Comparison of ENCODE assay signal across 9 cellular contexts in genomic region chr16:2151188-2152091, GRCh38. TPM values are rescaled to one million over a fixed set of nuclear protein-coding genes. Genes with fewer than 3 reads are reported as not detected.
DNase-seq lines count a peak whose midpoint lies in the region; ATAC-seq, FAIRE-seq and TF ChIP-seq lines count a peak whose summit lies in the region.
"Had no signal": no experiment of that assay in that cellular context is flagged by ENCODE, and none has a peak within 500 bp of the region (broad histone marks: within the 10 kb centered on the region; RNA-seq: fewer than 3 reads in every experiment).

No MANE protein-coding gene starts in this region.

- peak; percentile 58 for DNase-seq in NCI-H69 (lab: John Stamatoyannopoulos, UW)
- peak; percentile 29 for DNase-seq in bronchial epithelial cell (ENCODE audit: low read depth)
- no peak for DNase-seq in psoas muscle
- no peak for DNase-seq in NCI-H774 (lab: John Stamatoyannopoulos, UW)
- no peak for DNase-seq in HPDE6-E6E7 (ENCODE audit: extremely low spot score)
- DNase-seq in SHP77 treated with DMSO at 0.1 percent for 48 hours (lab: John Stamatoyannopoulos, UW) = no peak

- H3K27me3 ChIP-seq in bronchial epithelial cell (ENCODE audit: control insufficient read depth, insufficient read depth, low read length) = no peaks in the 10 kb centered on the region
- no peaks in the 10 kb centered on the region for H3K27me3 ChIP-seq in psoas muscle (ENCODE audit: insufficient read depth in 3 of 3, low read length in 2 of 3)

- H3K4me3 ChIP-seq in bronchial epithelial cell (ENCODE audit: low read depth, low read length) (no peak overlapping the region), psoas muscle (peak overlapping the region; percentile 80)

- H3K4me1 ChIP-seq in psoas muscle = peaks cover 57% of the 10 kb centered on the region

- peak; percentile 13 for TF ChIP-seq POLR2A in GM15510 (IDR thresholded peaks at IDR 0.05; ENCODE audit: borderline replicate concordance, extremely low read depth, insufficient read length)

- TF ChIP-seq CTCF in bronchial epithelial cell (IDR thresholded peaks at IDR 0.05; ENCODE audit: insufficient read depth, low read length, severe bottlenecking) (no peak), psoas muscle (IDR thresholded peaks at IDR 0.05) (no peak)

- no peak for FAIRE-seq in bronchial epithelial cell (lab: Jason Lieb, UNC)
- FAIRE-seq: islet of Langerhans had no signal

- H3K9me3 ChIP-seq in psoas muscle = no peaks in the 10 kb centered on the region

- peak overlapping the region; percentile 90 for H3K27ac ChIP-seq in psoas muscle

- no peak for ATAC-seq in psoas muscle
- no peak for ATAC-seq in HG03159 (IDR thresholded peaks at IDR 0.05; ENCODE audit: unreplicated experiment)

- intact Hi-C loops in psoas muscle (cut with DNase I) = loop anchor here in 1 of 2 donors (5.0 kb wide), 1 partner anchor 129 kb away; no protein-coding TSS in a partner anchor

- H3K36me3 ChIP-seq in bronchial epithelial cell (ENCODE audit: control insufficient read depth, insufficient read depth, low read length) = peaks cover 26% of the 10 kb centered on the region
- peaks cover 0 to 30% of the 10 kb centered on the region in 2 donors for H3K36me3 ChIP-seq in psoas muscle (ENCODE audit: insufficient read depth in 1 of 2, low read depth in 1 of 2)

- 74 to 81% (median 78%) methylated on average over 9 to 13 of the region's 13 CpGs for WGBS in psoas muscle, 3 donors

RNA-seq across cellular contexts. Expression of gene RAB26, which starts 3.0 kb away (rescaled TPM):
- total RNA-seq in bronchial epithelial cell = 0.26 and 0.90 TPM in 2 replicates
- total RNA-seq in psoas muscle = 1 to 10 TPM in 1 of 4 donors, under 1 TPM in 3; 0.32 to 1.7 (median 0.83) TPM
- polyA plus RNA-seq in psoas muscle = under 1 TPM; 0.17 to 0.31 (median 0.21) TPM

RNA-seq across cellular contexts. Expression of gene TRAF7, which starts 4.1 kb away (rescaled TPM):
- total RNA-seq in bronchial epithelial cell (47.4 and 50.2 TPM in 2 replicates), psoas muscle (10 to 100 TPM; 15.6 to 47.5 (median 38.9) TPM)
- polyA plus RNA-seq in psoas muscle = 10 to 100 TPM; 20.8 to 39.1 (median 27.3) TPM

RNA-seq across cellular contexts. Expression of gene PKD1, which starts 15.7 kb away (rescaled TPM):
- total RNA-seq in bronchial epithelial cell = 56.1 and 114 TPM in 2 replicates
- 100 to 1,000 TPM in 1 of 4 donors, 10 to 100 TPM in 3; 59.1 to 123 (median 86.0) TPM for total RNA-seq in psoas muscle
- polyA plus RNA-seq in psoas muscle = 10 to 100 TPM; 33.9 to 93.3 (median 58.4) TPM

RNA-seq across cellular contexts. Expression of gene CASKIN1, which starts 45.0 kb away (rescaled TPM):
- total RNA-seq in bronchial epithelial cell = under 0.01 and 1.8 TPM in 2 replicates
- total RNA-seq in psoas muscle = 1 to 10 TPM in 1 of 4 donors, under 1 TPM in 3; 0.63 to 1.0 (median 0.76) TPM
- under 1 TPM; 0.32 to 0.45 (median 0.43) TPM for polyA plus RNA-seq in psoas muscle

RNA-seq across cellular contexts. Expression of gene MLST8, which starts 53.8 kb away (rescaled TPM):
- total RNA-seq in bronchial epithelial cell (10.9 and 11.6 TPM in 2 replicates), psoas muscle (10 to 100 TPM; 18.8 to 35.0 (median 28.7) TPM)
- 10 to 100 TPM; 58.1 to 60.5 (median 59.7) TPM for polyA plus RNA-seq in psoas muscle

Comparison
In these comparisons a context has a peak if more than half of its experiments do, and no peak if none do; other contexts are left out.
1. DNase-seq: peak in NCI-H69 (single experiment) and bronchial epithelial cell (single experiment); none in psoas muscle (0 of 2), NCI-H774 (single experiment), HPDE6-E6E7 (single experiment) and SHP77 treated with DMSO at 0.1 percent for 48 hours (single experiment).